In the genomic region with DNA sequence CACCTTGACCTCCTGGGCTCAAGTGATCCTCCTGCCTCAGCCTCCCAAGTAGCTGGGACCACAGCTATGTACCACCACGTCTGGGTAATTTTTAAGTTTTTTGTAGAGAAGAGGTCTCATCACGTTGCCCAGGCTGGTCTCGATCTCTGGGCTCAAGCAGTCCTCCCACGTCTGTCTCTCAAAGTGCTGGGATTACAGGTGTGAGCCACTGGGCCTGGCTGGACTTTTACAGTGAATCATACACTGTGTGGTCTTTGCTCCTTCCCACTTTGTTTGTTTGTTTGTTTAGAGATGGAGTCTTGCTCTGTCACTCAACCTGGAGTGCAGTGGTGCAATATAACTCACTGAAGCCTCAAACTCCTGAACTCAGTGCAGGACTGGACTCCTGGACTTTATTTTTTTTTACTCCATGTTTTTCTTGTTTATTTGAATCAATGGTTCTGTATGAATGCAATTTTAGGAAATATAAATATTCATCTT, we compare ENCODE assay signal across 25 cellular contexts.
"Had no signal": no experiment of that assay in that cellular context is flagged by ENCODE, and none has a peak within 500 bp of the region (broad histone marks: within the 10 kb centered on the region; RNA-seq: fewer than 3 reads in every experiment).

No MANE protein-coding gene starts in this region.

- H3K4me1 ChIP-seq: adrenal gland, body of pancreas, colonic mucosa, psoas muscle had no signal

- H3K9me3 ChIP-seq: adrenal gland, body of pancreas, colonic mucosa, ovary, psoas muscle, thoracic aorta had no signal

- DNase-seq: activated CD4-positive, alpha-beta memory T cell treated with anti-CD3 and anti-CD28 coated beads, Interleukin-2, amount 10 ng/mL, durations not matched to agents 7 days and 5 days; activated CD4-positive, alpha-beta T cell treated with anti-CD3 and anti-CD28 coated beads, Interleukin-2, amount 10 ng/mL, durations not matched to agents 24 days and 14 days; activated naive CD4-positive, alpha-beta T cell; activated T-cell treated with anti-CD3 and anti-CD28 coated beads for 4 hours; activated T-cell treated with anti-CD3 and anti-CD28 coated beads, Interleukin-2, amount 50 U/mL, for 72 hours; adrenal gland; aorta; body of pancreas; cerebellar nuclear complex; colonic mucosa; effector CD8-positive, alpha-beta T cell; left ventricle myocardium superior; mammary epithelial cell; nephron progenitor cell; ovary; psoas muscle; stimulated activated naive CD8-positive, alpha-beta T cell treated with anti-CD3 and anti-CD28 coated beads, Interleukin-15, Interleukin-2, amounts not matched to agents 100 U/mL and 50 U/mL, for 24 hours; T-cell; trophoblast cell had no signal

- ATAC-seq: activated naive CD4-positive, alpha-beta T cell treated with anti-CD3 and anti-CD28 coated beads, Interleukin-2, amount 50 U/mL, for 72 hours; body of pancreas; left ventricle myocardium superior; psoas muscle; stimulated activated naive CD8-positive, alpha-beta T cell treated with anti-CD3 and anti-CD28 coated beads, Interleukin-15, Interleukin-2, amounts not matched to agents 100 U/mL and 50 U/mL, for 24 hours had no signal

- H3K27ac ChIP-seq: adrenal gland, body of pancreas, colonic mucosa, ovary, psoas muscle, thoracic aorta had no signal

- FAIRE-seq: endometrium, frontal cortex, islet of Langerhans, urothelium cell line had no signal

- H3K4me3 ChIP-seq: adrenal gland, body of pancreas, colonic mucosa, ovary, psoas muscle, thoracic aorta had no signal

- H3K27me3 ChIP-seq: adrenal gland, body of pancreas, colonic mucosa, ovary had no signal

- H3K36me3 ChIP-seq: ovary had no signal
